ENCODE assay signal across 16 cellular contexts in the genomic region with DNA sequence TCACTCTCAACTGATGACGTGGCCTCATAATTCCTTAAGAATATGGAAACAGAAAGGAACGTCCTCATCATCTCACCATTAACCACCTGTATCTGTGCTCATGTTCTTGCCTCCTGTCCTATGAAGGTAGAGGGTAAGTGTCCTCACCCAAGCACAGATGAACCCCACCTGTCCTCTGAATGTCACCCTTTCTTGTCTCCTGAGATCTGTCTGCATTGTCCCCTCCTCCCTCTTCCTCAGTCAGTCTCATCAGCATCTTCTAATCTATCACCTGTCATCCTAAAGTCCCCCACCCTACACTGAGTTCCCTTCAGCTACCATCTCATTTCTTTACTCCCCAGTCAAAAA. TPM values are rescaled to one million over a fixed set of nuclear protein-coding genes. Genes with fewer than 3 reads are reported as not detected.
A peak's percentile ranks its signal among the peaks of the same experiment; 100 is the strongest.
DNase-seq lines count a peak whose midpoint lies in the region; ATAC-seq, FAIRE-seq and TF ChIP-seq lines count a peak whose summit lies in the region.
"Had no signal": no experiment of that assay in that cellular context is flagged by ENCODE, and none has a peak within 500 bp of the region (broad histone marks: within the 10 kb centered on the region; RNA-seq: fewer than 3 reads in every experiment).

No MANE protein-coding gene starts in this region.

- no peak overlapping the region for H3K4me3 Mint-ChIP-seq in activated naive CD4-positive, alpha-beta T cell treated with anti-CD3 and anti-CD28 coated beads for 36 hours
- peak overlapping the region in 1 of 3 donors; percentile 17 for H3K4me3 Mint-ChIP-seq in T-cell

- TF ChIP-seq EP300 in transverse colon (IDR thresholded peaks at IDR 0.05; ENCODE audit: low read depth) = no peak

- H3K27ac ChIP-seq in right lobe of liver (peak overlapping the region in 1 of 3 donors; percentile 60), transverse colon (peak overlapping the region; percentile 74 to 88 (median 82)), pancreas (peak overlapping the region in 2 of 4 donors; percentile 36 to 73)

- whole genome bisulfite sequencing in right lobe of liver (ENCODE audit: insufficient coverage, low coverage, low lambda C conversion rate, missing lambda C conversion rate) = 21% methylated on average over 2 of the region's 2 CpGs
- 29 to 37% methylated on average over 2 of the region's 2 CpGs for WGBS in transverse colon (ENCODE audit: low coverage in 1 of 2), 2 donors
- 21 to 22% methylated on average over 2 of the region's 2 CpGs for WGBS in pancreas, 2 donors

- POLR2A ChIA-PET in T-cell (lab: Charles Lee) = interaction anchor here in 1 of 2 donors (0.7 kb wide), 1 partner anchor 199 kb away, joined by 8 read pairs; no protein-coding TSS in a partner anchor

- H3K27ac Mint-ChIP-seq in activated naive CD4-positive, alpha-beta T cell treated with anti-CD3 and anti-CD28 coated beads for 36 hours = peak overlapping the region; percentile 1
- peak overlapping the region; percentile 3 to 14 for H3K27ac Mint-ChIP-seq in T-cell

- peaks cover 8% of the 10 kb centered on the region for H3K9me3 Mint-ChIP-seq in activated naive CD4-positive, alpha-beta T cell treated with anti-CD3 and anti-CD28 coated beads for 36 hours
- peaks cover 0 to 7% (median 6%) of the 10 kb centered on the region in 3 donors for H3K9me3 Mint-ChIP-seq in T-cell

- H3K36me3 ChIP-seq in right lobe of liver = no peaks in the 10 kb centered on the region
- no peaks in the 10 kb centered on the region for H3K36me3 ChIP-seq in transverse colon
- H3K36me3 ChIP-seq in pancreas = no peaks in the 10 kb centered on the region

- ATAC-seq in T-cell (replicated peaks in 1 of 4) = peak in 2 of 4 experiments; percentile 35 to 36
- ATAC-seq in right lobe of liver = peak in 3 of 4 donors; percentile 13 to 51 (median 33)
- no peak for ATAC-seq in pancreas
- ATAC-seq in HG03045 (IDR thresholded peaks at IDR 0.05; ENCODE audit: unreplicated experiment) = no peak
- ATAC-seq: sciatic nerve, SK-N-SH treated with all-trans-retinoic acid at 6 μM for 48 hours had no signal

- no peak overlapping the region for H3K4me3 ChIP-seq in right lobe of liver
- H3K4me3 ChIP-seq in transverse colon = no peak overlapping the region
- no peak overlapping the region for H3K4me3 ChIP-seq in pancreas

- no peak for FAIRE-seq in pancreas (lab: Jason Lieb, UNC)
- FAIRE-seq: colon, D721Med had no signal

- CTCF ChIA-PET in activated naive CD4-positive, alpha-beta T cell treated with anti-CD3 and anti-CD28 coated beads for 36 hours (lab: Charles Lee) = interaction anchor here (0.5 to 3.7 kb wide), 3 partner anchors 9 to 58 kb away, joined by 3 to 22 read pairs (median 4); no protein-coding TSS in a partner anchor
- CTCF ChIA-PET in T-cell (lab: Charles Lee) = interaction anchor here (0.7 to 1.2 kb wide), 3 partner anchors 75 to 76 kb away, joined by 3 read pairs; no protein-coding TSS in a partner anchor

- H3K27me3 ChIP-seq in right lobe of liver = no peaks in the 10 kb centered on the region
- H3K27me3 ChIP-seq in transverse colon = no peaks in the 10 kb centered on the region
- H3K27me3 ChIP-seq in pancreas = no peaks in the 10 kb centered on the region

- H3K27me3 Mint-ChIP-seq in activated naive CD4-positive, alpha-beta T cell treated with anti-CD3 and anti-CD28 coated beads for 36 hours (ENCODE audit: low read depth) = no peaks in the 10 kb centered on the region
- no peaks in the 10 kb centered on the region for H3K27me3 Mint-ChIP-seq in T-cell

- H3K36me3 Mint-ChIP-seq in activated naive CD4-positive, alpha-beta T cell treated with anti-CD3 and anti-CD28 coated beads for 36 hours (ENCODE audit: low read depth) = peaks cover 3% of the 10 kb centered on the region
- H3K36me3 Mint-ChIP-seq in T-cell = no peaks in the 10 kb centered on the region

- intact Hi-C loops in activated naive CD4-positive, alpha-beta T cell treated with anti-CD3 and anti-CD28 coated beads for 36 hours (cut with micrococcal nuclease) = no loop called here
- intact Hi-C loops in right lobe of liver (cut with DNase I) (no loop called here), transverse colon (cut with DNase I; ENCODE audit: low total_unique reads) (no loop called here), pancreas (cut with DNase I) (no loop called here)

- H3K4me1 ChIP-seq in right lobe of liver (peaks cover 0 to 11% (median 5%) of the 10 kb centered on the region in 4 donors), transverse colon (peaks cover 0 to 17% (median 11%) of the 10 kb centered on the region in 4 donors), pancreas (peaks cover 0 to 13% (median 11%) of the 10 kb centered on the region in 3 donors)

- H3K9me3 ChIP-seq in right lobe of liver = no peaks in the 10 kb centered on the region
- H3K9me3 ChIP-seq in transverse colon = no peaks in the 10 kb centered on the region
- H3K9me3 ChIP-seq in pancreas = no peaks in the 10 kb centered on the region

- TF ChIP-seq POLR2A in right lobe of liver (IDR thresholded peaks at IDR 0.05) (no peak), transverse colon (IDR thresholded peaks at IDR 0.05) (no peak)

- in situ Hi-C loops in transverse colon (cut with MboI; ENCODE audit: low pct_ligation_motif_present in 1 of 4, low pct_unique_long_range_greater_than_20kb in 1 of 4, low sequenced_read_pairs in 3 of 4) = loop anchor here in 2 of 4 donors (25.0 kb wide), 1 partner anchor 115 kb away; no protein-coding TSS in a partner anchor

- peaks cover 36% of the 10 kb centered on the region for H3K4me1 Mint-ChIP-seq in activated naive CD4-positive, alpha-beta T cell treated with anti-CD3 and anti-CD28 coated beads for 36 hours (ENCODE audit: low read depth)
- H3K4me1 Mint-ChIP-seq in T-cell = peaks cover 31 to 61% (median 44%) of the 10 kb centered on the region in 3 donors

- TF ChIP-seq CTCF in right lobe of liver (IDR thresholded peaks at IDR 0.05) (no peak), transverse colon (IDR thresholded peaks at IDR 0.05) (no peak), pancreas (IDR thresholded peaks at IDR 0.05) (no peak)

- DNase-seq in activated naive CD4-positive, alpha-beta T cell treated with anti-CD3 and anti-CD28 coated beads for 36 hours = no peak
- DNase-seq in activated naive CD4-positive, alpha-beta T cell treated with anti-CD3 and anti-CD28 coated beads, Interleukin-2, amount 50 U/mL, for 16 hours = no peak
- DNase-seq in T-cell = no peak
- peak in 1 of 3 donors; percentile 22 for DNase-seq in right lobe of liver
- no peak for DNase-seq in transverse colon
- no peak for DNase-seq in OCI-M1 (lab: John Stamatoyannopoulos, UW)
- no peak for DNase-seq in pancreas
- DNase-seq: activated gamma-delta T cell, foreskin melanocyte, mesendoderm, NCI-H1436 treated with DMSO at 0.1 percent for 48 hours had no signal

RNA-seq across cellular contexts. Expression of a gene that starts 39.4 kb away (rescaled TPM):
- total RNA-seq in activated naive CD4-positive, alpha-beta T cell treated with anti-CD3 and anti-CD28 coated beads for 36 hours = 10 to 100 TPM; 62.4 to 65.7 TPM
- total RNA-seq in T-cell (100 to 1,000 TPM in 1 of 5 donors, 10 to 100 TPM in 4; 78.9 to 107 (median 88.8) TPM), right lobe of liver (100 to 1,000 TPM in 5 of 6 experiments, 10 to 100 TPM in 1; 64.9 to 175 (median 150) TPM), transverse colon (100 to 1,000 TPM in 1 of 4 donors, 10 to 100 TPM in 3; 11.1 to 151 (median 87.0) TPM), pancreas (10 to 100 TPM in 5 of 6 donors, 1 to 10 TPM in 1; 9.9 to 23.0 (median 13.7) TPM)
- 1 to 10 TPM; 5.1 to 8.2 TPM for polyA plus RNA-seq in pancreas

Comparison
In these comparisons a context has a peak if more than half of its experiments do, and no peak if none do; other contexts are left out.
1. ATAC-seq: peak in right lobe of liver (3 of 4); none in pancreas (0 of 4) and HG03045 (single experiment).